Comparison of ENCODE assay signal across 15 cellular contexts in genomic region chr9:89538874-89539273, GRCh38. TPM values are rescaled to one million over a fixed set of nuclear protein-coding genes. Genes with fewer than 3 reads are reported as not detected.
DNase-seq lines count a peak whose midpoint lies in the region; ATAC-seq lines count a peak whose summit lies in the region.
"Had no signal": no experiment of that assay in that cellular context is flagged by ENCODE, and none has a peak within 500 bp of the region (broad histone marks: within the 10 kb centered on the region; RNA-seq: fewer than 3 reads in every experiment).

No MANE protein-coding gene starts in this region.

- peak overlapping the region; percentile 93 for H3K27ac Mint-ChIP-seq in activated CD8-positive, alpha-beta T cell treated with anti-CD3 and anti-CD28 coated beads, Interleukin-2, amount 10 ng/mL, durations not matched to agents 7 days and 5 days
- peak overlapping the region; percentile 81 for H3K27ac Mint-ChIP-seq in stimulated activated memory B cell treated with anti-CD40 and anti-IgM and Interleukin-4, amounts not matched to agents 10 μg/mL and 1 μg/mL and 100 μg/mL, for 72 hours
- H3K27ac Mint-ChIP-seq: neural progenitor cell had no signal

- CTCF ChIA-PET in activated CD8-positive, alpha-beta T cell treated with anti-CD3 and anti-CD28 coated beads, Interleukin-2, amount 10 ng/mL, durations not matched to agents 7 days and 5 days (lab: Charles Lee): interaction anchor here (1.7 to 7.7 kb wide), 3 partner anchors 10 to 69 kb away, joined by 4 to 98 read pairs (median 6); no protein-coding TSS in a partner anchor

- H3K4me1 Mint-ChIP-seq in activated CD8-positive, alpha-beta T cell treated with anti-CD3 and anti-CD28 coated beads, Interleukin-2, amount 10 ng/mL, durations not matched to agents 7 days and 5 days (ENCODE audit: low read depth): peaks cover 73% of the 10 kb centered on the region
- H3K4me1 Mint-ChIP-seq in stimulated activated memory B cell treated with anti-CD40 and anti-IgM and Interleukin-4, amounts not matched to agents 10 μg/mL and 1 μg/mL and 100 μg/mL, for 72 hours: peaks cover 68% of the 10 kb centered on the region

- DNase-seq in activated effector memory CD4-positive, alpha-beta T cell treated with anti-CD3 and anti-CD28 coated beads, Interleukin-2, amount 50 U/mL, for 16 hours: peak; percentile 58
- no peak for DNase-seq in activated effector memory CD4-positive, alpha-beta T cell treated with Interleukin-2 at 50 U/mL for 16 hours
- DNase-seq in NCI-H187 (lab: John Stamatoyannopoulos, UW) (peak; percentile 32 to 60), nucleus accumbens (lab: John Stamatoyannopoulos, UW) (no peak), NCI-H446 treated with DMSO at 0.1 percent for 48 hours (lab: John Stamatoyannopoulos, UW) (no peak)
- DNase-seq in activated CD8-positive, alpha-beta T cell treated with anti-CD3 and anti-CD28 coated beads, Interleukin-2, amount 10 ng/mL, durations not matched to agents 7 days and 5 days: no peak
- DNase-seq: activated CD8-positive, alpha-beta memory T cell treated with anti-CD3 and anti-CD28 coated beads, Interleukin-2, amount 50 U/mL, for 48 hours; aorta; DMS 273 treated with DMSO at 0.1 percent for 48 hours; NCI-H226; PC-3 had no signal

- no peak for ATAC-seq in activated CD8-positive, alpha-beta T cell treated with anti-CD3 and anti-CD28 coated beads, Interleukin-2, amount 10 ng/mL, durations not matched to agents 7 days and 5 days
- ATAC-seq in stimulated activated memory B cell treated with anti-CD40 and anti-IgM and Interleukin-4, amounts not matched to agents 10 μg/mL and 1 μg/mL and 100 μg/mL, for 72 hours: no peak
- no peak for ATAC-seq in HG03432 (IDR thresholded peaks at IDR 0.05; ENCODE audit: unreplicated experiment)
- ATAC-seq: GM23338, PC-3 had no signal

- peaks cover 5% of the 10 kb centered on the region for H3K36me3 Mint-ChIP-seq in activated CD8-positive, alpha-beta T cell treated with anti-CD3 and anti-CD28 coated beads, Interleukin-2, amount 10 ng/mL, durations not matched to agents 7 days and 5 days (ENCODE audit: low read depth)
- H3K36me3 Mint-ChIP-seq in stimulated activated memory B cell treated with anti-CD40 and anti-IgM and Interleukin-4, amounts not matched to agents 10 μg/mL and 1 μg/mL and 100 μg/mL, for 72 hours: no peaks in the 10 kb centered on the region
- H3K36me3 Mint-ChIP-seq: neural progenitor cell had no signal

- H3K4me3 Mint-ChIP-seq in activated CD8-positive, alpha-beta T cell treated with anti-CD3 and anti-CD28 coated beads, Interleukin-2, amount 10 ng/mL, durations not matched to agents 7 days and 5 days: no peak overlapping the region
- no peak overlapping the region for H3K4me3 Mint-ChIP-seq in stimulated activated memory B cell treated with anti-CD40 and anti-IgM and Interleukin-4, amounts not matched to agents 10 μg/mL and 1 μg/mL and 100 μg/mL, for 72 hours
- H3K4me3 Mint-ChIP-seq: GM23338, neural progenitor cell had no signal

- H3K9me3 Mint-ChIP-seq in activated CD8-positive, alpha-beta T cell treated with anti-CD3 and anti-CD28 coated beads, Interleukin-2, amount 10 ng/mL, durations not matched to agents 7 days and 5 days (ENCODE audit: insufficient read depth): no peaks in the 10 kb centered on the region
- no peaks in the 10 kb centered on the region for H3K9me3 Mint-ChIP-seq in stimulated activated memory B cell treated with anti-CD40 and anti-IgM and Interleukin-4, amounts not matched to agents 10 μg/mL and 1 μg/mL and 100 μg/mL, for 72 hours
- H3K9me3 Mint-ChIP-seq: GM23338, neural progenitor cell had no signal

- H3K27me3 Mint-ChIP-seq in activated CD8-positive, alpha-beta T cell treated with anti-CD3 and anti-CD28 coated beads, Interleukin-2, amount 10 ng/mL, durations not matched to agents 7 days and 5 days (ENCODE audit: low read depth): no peaks in the 10 kb centered on the region
- no peaks in the 10 kb centered on the region for H3K27me3 Mint-ChIP-seq in stimulated activated memory B cell treated with anti-CD40 and anti-IgM and Interleukin-4, amounts not matched to agents 10 μg/mL and 1 μg/mL and 100 μg/mL, for 72 hours

- POLR2A ChIA-PET in activated CD8-positive, alpha-beta T cell treated with anti-CD3 and anti-CD28 coated beads, Interleukin-2, amount 10 ng/mL, durations not matched to agents 7 days and 5 days (lab: Charles Lee): interaction anchor here (0.8 to 1.7 kb wide), 2 partner anchors 43 to 83 kb away, joined by 3 to 8 read pairs; no protein-coding TSS in a partner anchor

RNA-seq across cellular contexts. Expression of gene SEMA4D, which starts 41.0 kb away (rescaled TPM):
- 100 to 1,000 TPM; 314 to 321 TPM for total RNA-seq in activated CD8-positive, alpha-beta T cell treated with anti-CD3 and anti-CD28 coated beads, Interleukin-2, amount 10 ng/mL, durations not matched to agents 7 days and 5 days

Comparison
In these comparisons a context has a peak if more than half of its experiments do, and no peak if none do; other contexts are left out.
1. DNase-seq: peak in activated effector memory CD4-positive, alpha-beta T cell treated with anti-CD3 and anti-CD28 coated beads, Interleukin-2, amount 50 U/mL, for 16 hours (single experiment) and NCI-H187 (2 of 2); none in activated effector memory CD4-positive, alpha-beta T cell treated with Interleukin-2 at 50 U/mL for 16 hours (single experiment), activated CD8-positive, alpha-beta T cell treated with anti-CD3 and anti-CD28 coated beads, Interleukin-2, amount 10 ng/mL, durations not matched to agents 7 days and 5 days (single experiment), nucleus accumbens (0 of 56) and NCI-H446 treated with DMSO at 0.1 percent for 48 hours (single experiment).